Comparison of ENCODE assay signal across 9 cellular contexts in the genomic region with DNA sequence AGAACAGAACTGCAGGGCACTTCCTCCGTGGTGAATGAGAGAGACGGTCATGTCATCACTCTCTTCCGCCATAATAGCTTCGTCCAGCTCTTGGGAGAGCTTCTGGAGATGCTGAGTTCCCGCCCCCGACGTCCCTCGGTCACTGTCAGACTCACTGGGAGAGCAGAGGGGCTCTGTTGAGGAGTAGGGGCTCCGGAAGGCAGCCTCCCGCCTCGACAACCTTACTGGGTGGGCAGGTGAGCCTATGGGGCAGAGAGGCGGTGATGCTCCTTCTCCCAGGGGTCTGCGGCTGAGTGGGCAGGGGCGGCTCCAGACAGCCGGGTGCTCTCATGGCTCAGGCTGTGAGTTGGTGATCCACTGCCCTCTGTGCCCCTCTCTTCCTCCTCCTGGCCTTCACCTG. TPM values are rescaled to one million over a fixed set of nuclear protein-coding genes. Genes with fewer than 3 reads are reported as not detected.
"Had no signal": no experiment of that assay in that cellular context is flagged by ENCODE, and none has a peak within 500 bp of the region (broad histone marks: within the 10 kb centered on the region; RNA-seq: fewer than 3 reads in every experiment).

No MANE protein-coding gene starts in this region.

- H3K27ac ChIP-seq: HL-60 had no signal

- H3K9me3 ChIP-seq: HAP-1 had no signal

- H2AFZ ChIP-seq: GM23338 had no signal

- H3K4me3 ChIP-seq: GM23338, HAP-1 had no signal

- H3K4me1 ChIP-seq: HAP-1 had no signal

- DNase-seq: HFFc6 had no signal

- H3K36me3 ChIP-seq: HAP-1 had no signal

- H3K4me2 ChIP-seq: GM23338 had no signal

- FAIRE-seq: H1, H54, HepG2 had no signal

RNA-seq across cellular contexts. Expression of a gene that starts 25.8 kb away (rescaled TPM):
- total RNA-seq: GM23338, H1, HepG2, HFFc6, HT1080 had no signal
- polyA plus RNA-seq: H1, HepG2, IgD-negative memory B cell had no signal
